In genomic region chr1:20950689-20951088, GRCh38 we compare ENCODE assay signal across 1 cellular context.
TF ChIP-seq lines count a peak whose summit lies in the region.

No MANE protein-coding gene starts in this region.

TF ChIP-seq in GM23338, 12 proteins besides CTCF, POLR2A, EP300 and RAD21 (continued from another document):
- no peak for TF ChIP-seq REST (IDR thresholded peaks at IDR 0.05; ENCODE audit: unreplicated experiment)
- TF ChIP-seq EZH2 (IDR thresholded peaks at IDR 0.05; ENCODE audit: low read depth, unreplicated experiment) = no peak
- TF ChIP-seq JUNB (IDR thresholded peaks at IDR 0.05; ENCODE audit: unreplicated experiment) = no peak
- TF ChIP-seq ZNF331 (CRISPR knock-in tag; IDR thresholded peaks at IDR 0.05; ENCODE audit: low read depth) = no peak
- TF ChIP-seq EZH2phosphoT487 (IDR thresholded peaks at IDR 0.05; ENCODE audit: unreplicated experiment) = no peak
